1 cellular context compared by ENCODE assay signal in genomic region chr4:143281507-143282169, GRCh38.
TF ChIP-seq lines count a peak whose summit lies in the region.

No MANE protein-coding gene starts in this region.

TF ChIP-seq in GM23338, 12 proteins besides CTCF, POLR2A, EP300 and RAD21 (continued from another document):
- no peak for TF ChIP-seq REST (IDR thresholded peaks at IDR 0.05; ENCODE audit: unreplicated experiment)
- no peak for TF ChIP-seq JUNB (IDR thresholded peaks at IDR 0.05; ENCODE audit: unreplicated experiment)
- no peak for TF ChIP-seq ZNF114 (CRISPR knock-in tag; IDR thresholded peaks at IDR 0.05)
- TF ChIP-seq STAT1 (IDR thresholded peaks at IDR 0.05; ENCODE audit: unreplicated experiment): no peak
- no peak for TF ChIP-seq EZH2 (IDR thresholded peaks at IDR 0.05; ENCODE audit: low read depth, unreplicated experiment)
